In genomic region chr7:44378744-44379143, GRCh38 we compare ENCODE assay signal across 13 cellular contexts.
DNase-seq lines count a peak whose midpoint lies in the region; ATAC-seq and TF ChIP-seq lines count a peak whose summit lies in the region.
"Had no signal": no experiment of that assay in that cellular context is flagged by ENCODE, and none has a peak within 500 bp of the region (broad histone marks: within the 10 kb centered on the region; RNA-seq: fewer than 3 reads in every experiment).

No MANE protein-coding gene starts in this region.

- ATAC-seq in HG02610 (IDR thresholded peaks at IDR 0.05; ENCODE audit: unreplicated experiment), result no peak
- ATAC-seq: gastroesophageal sphincter; naive thymus-derived CD4-positive, alpha-beta T cell had no signal

- no peak overlapping the region for H3K4me3 ChIP-seq in AG10803 (ENCODE audit: low read length)
- H3K4me3 ChIP-seq in astrocyte of the cerebellum (ENCODE audit: low read depth, low read length), result no peak overlapping the region
- H3K4me3 ChIP-seq: gastroesophageal sphincter, thyroid gland had no signal

- TF ChIP-seq CTCF in AG10803 (conservative IDR thresholded peaks at IDR 0.05; ENCODE audit: low read length) (peak; percentile 22), astrocyte of the cerebellum (IDR thresholded peaks at IDR 0.05; ENCODE audit: low read depth, low read length, missing control alignments) (no peak)

- DNase-seq in AG10803 (ENCODE audit: low read depth), result peak; percentile 85
- DNase-seq in HS-27A (ENCODE audit: low read depth), result peak; percentile 62
- peak; percentile 34 for DNase-seq in astrocyte of the cerebellum (ENCODE audit: low read depth)
- peak; percentile 35 for DNase-seq in kidney glomerular epithelial cell (lab: John Stamatoyannopoulos, UW)
- DNase-seq in cortex of kidney (lab: John Stamatoyannopoulos, UW), result no peak
- DNase-seq in retina, result no peak
- no peak for DNase-seq in activated CD4-positive, CD25-positive, alpha-beta regulatory T cell (lab: John Stamatoyannopoulos, UW)
- DNase-seq: activated gamma-delta T cell; naive thymus-derived CD4-positive, alpha-beta T cell; stimulated activated CD4-positive, alpha-beta T cell treated with anti-CD3 and anti-CD28 coated beads, Interleukin-2, amount 100 ng/mL, for 24 hours; thyroid gland had no signal

- in situ Hi-C loops in astrocyte of the cerebellum (cut with HindIII; ENCODE audit: low sequenced_read_pairs), result no loop called here

Comparison
In these comparisons a context has a peak if more than half of its experiments do, and no peak if none do; other contexts are left out.
1. DNase-seq: peak in AG10803 (single experiment), HS-27A (single experiment), astrocyte of the cerebellum (single experiment) and kidney glomerular epithelial cell (single experiment); none in cortex of kidney (single experiment), retina (single experiment) and activated CD4-positive, CD25-positive, alpha-beta regulatory T cell (0 of 4).